11 cellular contexts compared by ENCODE assay signal in the genomic region with DNA sequence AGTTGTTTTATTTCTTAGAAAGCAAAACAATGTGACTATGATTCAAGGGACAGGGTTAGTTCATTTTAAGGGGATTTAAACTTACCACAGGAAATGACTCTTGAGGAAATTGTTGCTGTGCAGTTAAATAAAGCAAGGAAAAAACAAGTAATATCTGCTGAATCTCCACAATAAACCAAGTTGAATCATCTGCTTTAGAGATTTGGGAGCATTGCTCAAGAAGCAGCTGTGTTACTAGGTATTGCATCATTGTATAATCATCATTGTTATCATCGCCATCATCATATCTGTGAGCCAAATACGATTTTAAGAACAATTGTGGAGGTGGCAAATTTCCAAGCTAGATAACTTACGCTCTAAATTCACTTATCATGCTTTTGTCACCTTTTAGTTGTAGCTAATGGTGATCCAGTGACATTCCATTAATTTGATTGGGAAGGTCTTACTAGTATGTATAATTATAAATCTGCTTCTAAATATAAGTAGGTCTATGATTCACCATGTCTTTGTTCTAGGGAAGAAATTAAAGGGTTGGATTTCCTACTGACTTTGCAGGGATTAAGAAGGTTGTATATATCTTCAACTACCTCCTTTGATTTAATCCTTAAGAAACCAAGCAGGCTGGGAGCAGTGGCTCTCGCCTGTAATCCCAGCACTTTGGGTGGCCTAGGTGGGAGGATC. TPM values are rescaled to one million over a fixed set of nuclear protein-coding genes. Genes with fewer than 3 reads are reported as not detected.
A peak's percentile ranks its signal among the peaks of the same experiment; 100 is the strongest.
DNase-seq lines count a peak whose midpoint lies in the region; ATAC-seq and FAIRE-seq lines count a peak whose summit lies in the region.
"Had no signal": no experiment of that assay in that cellular context is flagged by ENCODE, and none has a peak within 500 bp of the region (broad histone marks: within the 10 kb centered on the region; RNA-seq: fewer than 3 reads in every experiment).

No MANE protein-coding gene starts in this region.

- no peaks in the 10 kb centered on the region for H3K36me3 ChIP-seq in SK-N-MC (ENCODE audit: insufficient read depth, low read length)

- no peak for DNase-seq in Right ventricle myocardium inferior (ENCODE audit: missing footprints)
- no peak for DNase-seq in right cardiac atrium
- peak; percentile 56 for DNase-seq in SK-N-MC (ENCODE audit: low read depth, low spot score)
- DNase-seq in fibroblast of the conjunctiva (ENCODE audit: low read depth) = peak; percentile 96
- peak; percentile 94 for DNase-seq in stromal cell of bone marrow (ENCODE audit: low read depth)
- DNase-seq in NCI-H1436 treated with DMSO at 0.1 percent for 48 hours (lab: John Stamatoyannopoulos, UW) = no peak
- DNase-seq in frontal cortex (ENCODE audit: low spot score in 2 of 2) = no peak
- DNase-seq: Karpas-422, natural killer cell had no signal

- no peaks in the 10 kb centered on the region for H3K4me1 ChIP-seq in right cardiac atrium (ENCODE audit: control insufficient read depth, insufficient read depth, low read length)

- H3K9me3 ChIP-seq in right cardiac atrium (ENCODE audit: control insufficient read depth, low read length) (no peaks in the 10 kb centered on the region), SK-N-MC (ENCODE audit: low read depth, low read length) (no peaks in the 10 kb centered on the region)

- H3K27ac ChIP-seq in right cardiac atrium (ENCODE audit: low read length) = no peak overlapping the region
- no peak overlapping the region for H3K27ac ChIP-seq in SK-N-MC
- H3K27ac ChIP-seq: VCaP had no signal

- intact Hi-C loops in Right ventricle myocardium inferior (cut with DNase I) (no loop called here), right cardiac atrium (cut with DNase I) (no loop called here)

- 46% methylated on average over 4 of the region's 4 CpGs for WGBS in right cardiac atrium

- H3K27me3 ChIP-seq in right cardiac atrium (ENCODE audit: control insufficient read depth, insufficient read depth) = no peaks in the 10 kb centered on the region

- ATAC-seq in Right ventricle myocardium inferior (peak; percentile 44), right cardiac atrium (no peak), GM19324 (IDR thresholded peaks at IDR 0.05; ENCODE audit: low FRiP score, unreplicated experiment) (no peak)

- H3K9ac ChIP-seq in SK-N-MC (ENCODE audit: insufficient read length) = no peak overlapping the region

- H3K4me3 ChIP-seq in right cardiac atrium (ENCODE audit: low read length) (no peak overlapping the region), SK-N-MC (no peak overlapping the region)

- FAIRE-seq in frontal cortex (lab: Jason Lieb, UNC) = no peak

RNA-seq across cellular contexts. Expression of a gene that starts 19.9 kb away (rescaled TPM):
- total RNA-seq in Right ventricle myocardium inferior (not detected), right cardiac atrium (not detected), frontal cortex (not detected)
- polyA plus RNA-seq in right cardiac atrium = not detected
- total RNA-seq: natural killer cell had no signal

RNA-seq across cellular contexts. Expression of a gene that starts 35.7 kb away (rescaled TPM):
- total RNA-seq in Right ventricle myocardium inferior (not detected), right cardiac atrium (under 1 TPM in 1 of 4 donors, not detected in 3; 0.06 TPM), frontal cortex (not detected)
- 0.02 TPM for polyA plus RNA-seq in right cardiac atrium

RNA-seq across cellular contexts. Expression of a gene that starts 37.5 kb away (rescaled TPM):
- total RNA-seq in Right ventricle myocardium inferior = not detected
- 1 to 10 TPM in 1 of 4 donors, under 1 TPM in 1, not detected in 2; 0.14 to 1.0 TPM for total RNA-seq in right cardiac atrium
- polyA plus RNA-seq in right cardiac atrium = 0.05 TPM
- total RNA-seq in frontal cortex = not detected
- total RNA-seq: natural killer cell had no signal

RNA-seq across cellular contexts. Expression of a gene that starts 54.9 kb away (rescaled TPM):
- total RNA-seq in Right ventricle myocardium inferior (not detected), right cardiac atrium (not detected), frontal cortex (not detected)
- not detected for polyA plus RNA-seq in right cardiac atrium
- total RNA-seq: natural killer cell had no signal

Comparison
In these comparisons a context has a peak if more than half of its experiments do, and no peak if none do; other contexts are left out.
1. DNase-seq: peak in SK-N-MC (single experiment), fibroblast of the conjunctiva (single experiment) and stromal cell of bone marrow (single experiment); none in Right ventricle myocardium inferior (single experiment), right cardiac atrium (0 of 3), NCI-H1436 treated with DMSO at 0.1 percent for 48 hours (single experiment) and frontal cortex (0 of 2).